Comparison of ENCODE assay signal across 27 cellular contexts in the genomic region with DNA sequence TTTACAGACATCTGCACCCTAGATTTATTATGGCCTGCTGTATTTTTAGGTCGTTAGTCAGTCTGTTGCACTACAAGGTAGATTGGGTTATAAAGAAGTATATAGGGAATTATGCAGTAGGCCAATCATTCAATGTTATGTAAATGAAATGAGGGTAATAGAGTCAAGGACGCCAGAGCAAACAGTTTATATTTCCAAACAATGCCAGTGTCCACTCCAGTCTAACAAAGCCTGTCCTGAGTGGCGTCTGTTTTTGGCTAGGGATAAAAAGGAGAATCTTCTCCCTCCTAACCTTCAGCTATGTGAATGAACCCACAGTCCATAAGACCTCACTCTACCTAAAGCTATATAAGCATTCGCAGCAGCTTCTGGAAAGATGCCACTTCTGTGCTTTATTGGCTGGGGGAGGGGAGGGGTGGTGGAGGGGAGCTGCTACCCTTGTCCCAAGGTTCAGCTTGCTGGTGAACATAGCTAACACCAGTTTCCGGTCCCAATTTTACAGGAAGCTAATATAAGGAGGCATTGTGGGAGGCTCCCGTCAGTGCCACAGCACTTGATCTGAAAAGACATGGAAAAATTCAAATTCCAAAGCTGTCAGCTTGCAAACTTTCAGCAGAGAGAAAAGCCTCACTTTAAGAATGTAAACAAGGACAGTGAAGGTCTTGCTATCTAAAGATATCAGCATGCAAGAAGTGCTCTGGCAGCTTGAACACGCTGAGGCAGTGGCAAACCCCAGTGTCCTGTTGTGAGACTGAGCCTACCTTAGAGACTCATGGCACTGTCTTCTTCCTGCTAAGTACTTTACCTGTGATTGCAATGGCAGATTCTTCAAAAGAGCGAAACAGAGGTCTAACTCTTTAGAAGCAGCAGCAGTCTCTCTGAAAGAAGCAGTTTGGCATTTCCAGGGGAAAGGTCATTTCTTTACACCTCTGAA.
DNase-seq lines count a peak whose midpoint lies in the region; ATAC-seq and TF ChIP-seq lines count a peak whose summit lies in the region.
"Had no signal": no experiment of that assay in that cellular context is flagged by ENCODE, and none has a peak within 500 bp of the region (broad histone marks: within the 10 kb centered on the region; RNA-seq: fewer than 3 reads in every experiment).

No MANE protein-coding gene starts in this region.

- dilution Hi-C loops in IMR-90 (cut with HindIII; ENCODE audit: low sequenced_read_pairs, unreplicated experiment), result no loop called here

- H3K27ac Mint-ChIP-seq in natural killer cell, result no peak overlapping the region
- H3K27ac Mint-ChIP-seq: HFFc6; naive thymus-derived CD4-positive, alpha-beta T cell; T-helper 1 cell treated with Interleukin-12 subunit alpha and Interleukin-12 subunit beta and Interleukin-4 antibody, amounts not matched to agents 30 μg/mL and 1 μg/mL, for 36 hours had no signal

- no peaks in the 10 kb centered on the region for H3K79me1 ChIP-seq in IMR-90 (ENCODE audit: low read depth in 1 of 2, low read length in 2 of 2)
- H3K79me1 ChIP-seq in mesendoderm (ENCODE audit: low read length), result no peaks in the 10 kb centered on the region

- H2BK15ac ChIP-seq in IMR-90 (ENCODE audit: low read depth, low read length) (no peak overlapping the region), mesendoderm (replicated peaks; ENCODE audit: low read depth) (no peak overlapping the region)

- no TSS peak for BruUV-seq in IMR-90 (replicated peaks; lab: Mats Ljungman, UMichigan)

- H2AK5ac ChIP-seq in IMR-90 (ENCODE audit: low read depth, low read length) (no peak overlapping the region), mesendoderm (ENCODE audit: low read length) (no peak overlapping the region)

- H3K9ac ChIP-seq in IMR-90 (ENCODE audit: low read depth, low read length) (no peak overlapping the region), mesendoderm (ENCODE audit: low read length) (no peak overlapping the region)
- H3K9ac ChIP-seq: BLaER1 treated with 17β-estradiol and CSF1 and Interleukin-3, amounts not matched to agents 10 nM and 100 nM had no signal

- H4K5ac ChIP-seq in IMR-90 (ENCODE audit: low read depth, low read length) (no peak overlapping the region), mesendoderm (ENCODE audit: low read length) (no peak overlapping the region)

- no peaks in the 10 kb centered on the region; the same call in 1 of the 2 replicates for H3K9me1 ChIP-seq in IMR-90 (ENCODE audit: insufficient read depth, low read length)

- no peaks in the 10 kb centered on the region for H3K4me1 Mint-ChIP-seq in natural killer cell
- H3K4me1 Mint-ChIP-seq: naive thymus-derived CD4-positive, alpha-beta T cell had no signal

- no peaks in the 10 kb centered on the region for H4K20me1 ChIP-seq in IMR-90 (ENCODE audit: insufficient read depth, low read length)
- H4K20me1 ChIP-seq: BLaER1 treated with 17β-estradiol and CSF1 and Interleukin-3, amounts not matched to agents 10 nM and 100 nM had no signal

- no peak overlapping the region for H3K18ac ChIP-seq in IMR-90 (ENCODE audit: low read depth, low read length)
- peak overlapping the region; percentile 18 for H3K18ac ChIP-seq in mesendoderm (ENCODE audit: low read length)

- no peaks in the 10 kb centered on the region for H3K9me3 ChIP-seq in IMR-90 (ENCODE audit: control insufficient read depth, insufficient read depth, low read length)
- H3K9me3 ChIP-seq: BLaER1 treated with 17β-estradiol and CSF1 and Interleukin-3, amounts not matched to agents 10 nM and 100 nM; breast epithelium; pancreas; tibial nerve had no signal

- ATAC-seq in IMR-90 (ENCODE audit: low read depth), result peak; percentile 72
- no peak for ATAC-seq in natural killer cell
- ATAC-seq: HepG2; naive thymus-derived CD4-positive, alpha-beta T cell; pancreas; stimulated activated naive CD8-positive, alpha-beta T cell treated with anti-CD3 and anti-CD28 coated beads, Interleukin-15, Interleukin-2, amounts not matched to agents 100 U/mL and 50 U/mL, for 24 hours had no signal

- H3K36me3 Mint-ChIP-seq in natural killer cell, result no peaks in the 10 kb centered on the region
- H3K36me3 Mint-ChIP-seq: naive thymus-derived CD4-positive, alpha-beta T cell had no signal

- H3K27me3 Mint-ChIP-seq in natural killer cell (ENCODE audit: low read depth in 2 of 2), result no peaks in the 10 kb centered on the region
- H3K27me3 Mint-ChIP-seq: naive thymus-derived CD4-positive, alpha-beta T cell had no signal

- no peak overlapping the region for H2BK20ac ChIP-seq in IMR-90 (ENCODE audit: low read depth, low read length)

- H3K36me3 ChIP-seq in IMR-90 (ENCODE audit: control insufficient read depth, insufficient read depth, low read length) (no peaks in the 10 kb centered on the region), mesendoderm (ENCODE audit: control insufficient read depth, insufficient read depth, low read length) (no peaks in the 10 kb centered on the region)
- H3K36me3 ChIP-seq: BLaER1 treated with 17β-estradiol and CSF1 and Interleukin-3, amounts not matched to agents 10 nM and 100 nM; breast epithelium; pancreas; tibial nerve had no signal

- in situ Hi-C loops in IMR-90 (cut with MboI; ENCODE audit: low sequenced_read_pairs), result no loop called here

- no peak overlapping the region for H4K91ac ChIP-seq in IMR-90 (ENCODE audit: insufficient read depth, low read depth, low read length)

- peak overlapping the region; percentile 26; the same call in 1 of the 2 replicates for H3K14ac ChIP-seq in IMR-90 (replicated peaks; ENCODE audit: low read depth, low read length)

- intact Hi-C loops in IMR-90 (cut with micrococcal nuclease), result no loop called here
- intact Hi-C loops in natural killer cell (cut with micrococcal nuclease), result no loop called here

- peaks cover 2 to 6% of the 10 kb centered on the region in 2 donors for H3K9me3 Mint-ChIP-seq in natural killer cell
- H3K9me3 Mint-ChIP-seq: HFFc6; T-helper 1 cell treated with Interleukin-12 subunit alpha and Interleukin-12 subunit beta and Interleukin-4 antibody, amounts not matched to agents 30 μg/mL and 1 μg/mL, for 36 hours had no signal

- no peak overlapping the region for H3K4me3 Mint-ChIP-seq in natural killer cell
- H3K4me3 Mint-ChIP-seq: HFFc6; naive thymus-derived CD4-positive, alpha-beta T cell; T-helper 1 cell treated with Interleukin-12 subunit alpha and Interleukin-12 subunit beta and Interleukin-4 antibody, amounts not matched to agents 30 μg/mL and 1 μg/mL, for 36 hours had no signal

- H3K27ac ChIP-seq in IMR-90 (ENCODE audit: insufficient read depth, low read length) (no peak overlapping the region), mesendoderm (ENCODE audit: low read depth, low read length) (no peak overlapping the region)
- H3K27ac ChIP-seq: BLaER1 treated with 17β-estradiol and CSF1 and Interleukin-3, amounts not matched to agents 10 nM and 100 nM; breast epithelium; coronary artery; pancreas; tibial nerve had no signal

- no peaks in the 10 kb centered on the region for H3K79me2 ChIP-seq in mesendoderm (ENCODE audit: control insufficient read depth, insufficient read depth, low read length)

- no peak overlapping the region for H2AFZ ChIP-seq in IMR-90 (replicated peaks; ENCODE audit: low read length, poor library complexity)

- no peak overlapping the region for H3K4me3 ChIP-seq in IMR-90 (ENCODE audit: insufficient read depth, low read depth, low read length)
- H3K4me3 ChIP-seq in choroid plexus epithelial cell (ENCODE audit: low read depth, low read length), result no peak overlapping the region
- H3K4me3 ChIP-seq in mesendoderm (ENCODE audit: low read length), result no peak overlapping the region
- H3K4me3 ChIP-seq: BLaER1 treated with 17β-estradiol and CSF1 and Interleukin-3, amounts not matched to agents 10 nM and 100 nM; breast epithelium; coronary artery; pancreas; tibial nerve had no signal

- no peak overlapping the region for H2AK9ac ChIP-seq in IMR-90 (replicated peaks; ENCODE audit: low read depth, low read length, poor library complexity)

- POLR2A ChIA-PET in IMR-90 (lab: Charles Lee; ENCODE audit: unreplicated experiment), result no interaction called here

- no peak for TF ChIP-seq POLR2A in IMR-90 (IDR thresholded peaks at IDR 0.05; ENCODE audit: low read depth, low read length)

- H2BK5ac ChIP-seq in IMR-90 (ENCODE audit: low read depth, low read length, poor library complexity, severe bottlenecking), result no peak overlapping the region
- H2BK5ac ChIP-seq in mesendoderm (ENCODE audit: low read length), result no peak overlapping the region

- H4K8ac ChIP-seq in IMR-90 (ENCODE audit: low read depth in 2 of 2, low read length in 2 of 2), result no peak overlapping the region
- H4K8ac ChIP-seq in mesendoderm (ENCODE audit: low read depth, low read length), result no peak overlapping the region

- no peak overlapping the region; the same call in 1 of the 2 replicates for H3K4me2 ChIP-seq in IMR-90 (ENCODE audit: low read depth, low read length)
- no peak overlapping the region for H3K4me2 ChIP-seq in mesendoderm (ENCODE audit: low read length)

- H3K4ac ChIP-seq in IMR-90 (ENCODE audit: low read depth, low read length) (0 out of 2 replicates have a peak overlapping the region, but pooled peaks have one; percentile 5), mesendoderm (ENCODE audit: low read depth, low read length) (no peak overlapping the region)

- H3K23ac ChIP-seq in IMR-90 (ENCODE audit: low read depth, low read length) (no peak overlapping the region; the same call in 1 of the 2 replicates), mesendoderm (ENCODE audit: low read length) (no peak overlapping the region)

- no peak for TF ChIP-seq RAD21 in IMR-90 (IDR thresholded peaks at IDR 0.05; ENCODE audit: low read length)

- H3K56ac ChIP-seq in IMR-90 (ENCODE audit: extremely low read depth, insufficient read depth, low read length) (no peak overlapping the region), mesendoderm (ENCODE audit: low read length) (no peak overlapping the region)

- H2BK120ac ChIP-seq in IMR-90 (ENCODE audit: low read depth, low read length) (no peak overlapping the region), mesendoderm (ENCODE audit: low read depth, low read length) (no peak overlapping the region)

- H3K4me1 ChIP-seq in IMR-90 (ENCODE audit: control insufficient read depth, insufficient read depth, low read length) (peaks cover 2% of the 10 kb centered on the region; the same call in 1 of the 2 replicates), mesendoderm (ENCODE audit: control insufficient read depth, low read depth, low read length) (peaks cover 6% of the 10 kb centered on the region)
- H3K4me1 ChIP-seq: breast epithelium, pancreas had no signal

- DNase-seq in ELF-1 (ENCODE audit: low read depth, low spot score), result peak; percentile 10
- DNase-seq in IMR-90, result peak; percentile 2
- peak; percentile 2 for DNase-seq in choroid plexus epithelial cell (ENCODE audit: low read depth)
- DNase-seq in mesendoderm, result peak; percentile 67
- no peak for DNase-seq in epidermal melanocyte (ENCODE audit: insufficient read length, low spot score)
- DNase-seq in C1 segment of cervical spinal cord (lab: John Stamatoyannopoulos, UW), result no peak
- no peak for DNase-seq in natural killer cell
- no peak for DNase-seq in CD1c-positive myeloid dendritic cell (ENCODE audit: extremely low spot score)
- DNase-seq: activated CD4-positive, alpha-beta T cell treated with anti-CD3 and anti-CD28 coated beads for 48 hours; activated naive CD4-positive, alpha-beta T cell treated with Interleukin-2 at 50 U/mL for 16 hours; activated T-cell treated with anti-CD3 and anti-CD28 coated beads, Interleukin-2, amount 50 U/mL, for 48 hours; amniotic stem cell; EL; HFFc6; naive thymus-derived CD4-positive, alpha-beta T cell; NCI-H1105 treated with DMSO at 0.1 percent for 48 hours; NCI-H524; pancreas; right cardiac atrium; RPMI8226; stimulated activated naive CD8-positive, alpha-beta T cell treated with anti-CD3 and anti-CD28 coated beads, Interleukin-15, Interleukin-2, amounts not matched to agents 100 U/mL and 50 U/mL, for 24 hours had no signal

- CTCF ChIA-PET in IMR-90 (lab: Yijun Ruan, JAX), result no interaction called here

- no CpG with 5 or more reads among the region's 8 CpGs for WGBS in IMR-90 (ENCODE audit: extremely low coverage in 2 of 2, insufficient read length in 1 of 2), 2 experiments
- no CpG with 5 or more reads among the region's 8 CpGs for WGBS in mesendoderm (ENCODE audit: extremely low coverage, insufficient coverage, low lambda C conversion rate)

- H3K27me3 ChIP-seq in IMR-90 (ENCODE audit: control insufficient read depth, insufficient read depth, low read length), result no peaks in the 10 kb centered on the region
- H3K27me3 ChIP-seq in mesendoderm (ENCODE audit: insufficient read depth, low read length, poor library complexity), result no peaks in the 10 kb centered on the region
- H3K27me3 ChIP-seq: BLaER1 treated with 17β-estradiol and CSF1 and Interleukin-3, amounts not matched to agents 10 nM and 100 nM; breast epithelium; pancreas; tibial nerve had no signal

- TF ChIP-seq CTCF in IMR-90 (conservative IDR thresholded peaks at IDR 0.05; ENCODE audit: low read depth, low read length), result no peak
- no peak for TF ChIP-seq CTCF in choroid plexus epithelial cell (conservative IDR thresholded peaks at IDR 0.05; ENCODE audit: low read depth, low read length)
- TF ChIP-seq CTCF in natural killer cell (IDR thresholded peaks at IDR 0.05), result no peak

Comparison
In these comparisons a context has a peak if more than half of its experiments do, and no peak if none do; other contexts are left out.
1. DNase-seq: peak in ELF-1 (single experiment), IMR-90 (single experiment), choroid plexus epithelial cell (single experiment) and mesendoderm (single experiment); none in epidermal melanocyte (single experiment), C1 segment of cervical spinal cord (0 of 14), natural killer cell (single experiment) and CD1c-positive myeloid dendritic cell (single experiment).